In genomic region chr1:161085165-161085564, GRCh38 we compare ENCODE assay signal across 22 cellular contexts. TPM values are rescaled to one million over a fixed set of nuclear protein-coding genes. Genes with fewer than 3 reads are reported as not detected.
DNase-seq lines count a peak whose midpoint lies in the region; ATAC-seq and TF ChIP-seq lines count a peak whose summit lies in the region.
"Had no signal": no experiment of that assay in that cellular context is flagged by ENCODE, and none has a peak within 500 bp of the region (broad histone marks: within the 10 kb centered on the region; RNA-seq: fewer than 3 reads in every experiment).

No MANE protein-coding gene starts in this region.

- H3K36me3 ChIP-seq in SJSA1 (no peaks in the 10 kb centered on the region), esophagus squamous epithelium (peaks cover 0 to 3% (median 0%) of the 10 kb centered on the region in 3 donors)
- H3K36me3 ChIP-seq: heart right ventricle had no signal

- no peaks in the 10 kb centered on the region for H3K27me3 Mint-ChIP-seq in T-helper 2 cell treated with Interferon-gamma antibody and Interleukin-4, amounts not matched to agents 5 μg/mL and 100 μg/mL, for 36 hours (ENCODE audit: low read depth)
- H3K27me3 Mint-ChIP-seq: stimulated activated naive CD8-positive, alpha-beta T cell treated with anti-CD3 and anti-CD28 coated beads, Interleukin-15, Interleukin-2, amounts not matched to agents 100 ng/mL and 50 ng/mL, for 24 hours had no signal

- no peaks in the 10 kb centered on the region for H3K9me3 ChIP-seq in SJSA1 (replicated peaks)
- no peaks in the 10 kb centered on the region for H3K9me3 ChIP-seq in esophagus squamous epithelium
- H3K9me3 ChIP-seq: heart right ventricle, psoas muscle had no signal

- H3K4me3 ChIP-seq in SJSA1 (no peak overlapping the region), esophagus squamous epithelium (peak overlapping the region; percentile 50 to 65 (median 64)), retinal pigment epithelial cell (ENCODE audit: low read length) (no peak overlapping the region)
- H3K4me3 ChIP-seq: heart right ventricle, psoas muscle had no signal

- peaks cover 3% of the 10 kb centered on the region for H3K4me1 Mint-ChIP-seq in T-helper 2 cell treated with Interferon-gamma antibody and Interleukin-4, amounts not matched to agents 5 μg/mL and 100 μg/mL, for 36 hours (ENCODE audit: low read depth)
- H3K4me1 Mint-ChIP-seq: naive B cell had no signal

- H3K36me3 Mint-ChIP-seq in T-helper 2 cell treated with Interferon-gamma antibody and Interleukin-4, amounts not matched to agents 5 μg/mL and 100 μg/mL, for 36 hours (ENCODE audit: low read depth), result no peaks in the 10 kb centered on the region
- H3K36me3 Mint-ChIP-seq: naive B cell had no signal

- intact Hi-C loops in esophagus squamous epithelium (cut with DNase I), result no loop called here

- H3K27me3 ChIP-seq in SJSA1 (replicated peaks) (no peaks in the 10 kb centered on the region), esophagus squamous epithelium (no peaks in the 10 kb centered on the region)

- no peak for ATAC-seq in GM18868 (IDR thresholded peaks at IDR 0.05; ENCODE audit: unreplicated experiment)
- ATAC-seq: activated CD8-positive, alpha-beta T cell treated with anti-CD3 and anti-CD28 coated beads, Interleukin-2, amount 10 ng/mL, durations not matched to agents 7 days and 5 days; heart right ventricle; left cardiac atrium; psoas muscle had no signal

- H3K27ac Mint-ChIP-seq in T-helper 2 cell treated with Interferon-gamma antibody and Interleukin-4, amounts not matched to agents 5 μg/mL and 100 μg/mL, for 36 hours, result no peak overlapping the region
- H3K27ac Mint-ChIP-seq: activated CD8-positive, alpha-beta T cell treated with anti-CD3 and anti-CD28 coated beads, Interleukin-2, amount 10 ng/mL, durations not matched to agents 7 days and 5 days; activated T-helper 1 cell treated with anti-CD3 and anti-CD28 coated beads, Interleukin-12 subunit alpha, Interleukin-12 subunit beta, Interleukin-2, Interleukin-4 antibody, amounts not matched to agents 30 ng/mL and 10 ng/mL and 1 ng/mL, durations not matched to agents 14 hours and 24 hours and 36 hours had no signal

- WGBS in esophagus squamous epithelium, 2 donors, result 57% methylated on average over 1 of the region's 2 CpGs; no CpG with 5 or more reads in 1 of the 2 donors

- no peak for TF ChIP-seq POLR2A in esophagus squamous epithelium (IDR thresholded peaks at IDR 0.05)

- no peak for TF ChIP-seq CTCF in esophagus squamous epithelium (IDR thresholded peaks at IDR 0.05)
- TF ChIP-seq CTCF in retinal pigment epithelial cell (conservative IDR thresholded peaks at IDR 0.05; ENCODE audit: low read depth, low read length), result no peak

- H3K4me1 ChIP-seq in SJSA1 (replicated peaks) (peaks cover 36% of the 10 kb centered on the region), esophagus squamous epithelium (peaks cover 33 to 86% (median 34%) of the 10 kb centered on the region in 3 donors)
- H3K4me1 ChIP-seq: psoas muscle had no signal

- no peak overlapping the region for H3K27ac ChIP-seq in SJSA1
- peak overlapping the region; percentile 89 to 97 (median 94) for H3K27ac ChIP-seq in esophagus squamous epithelium
- H3K27ac ChIP-seq: heart right ventricle, psoas muscle had no signal

- no peak overlapping the region for H3K4me3 Mint-ChIP-seq in T-helper 2 cell treated with Interferon-gamma antibody and Interleukin-4, amounts not matched to agents 5 μg/mL and 100 μg/mL, for 36 hours
- H3K4me3 Mint-ChIP-seq: activated CD8-positive, alpha-beta T cell treated with anti-CD3 and anti-CD28 coated beads, Interleukin-2, amount 10 ng/mL, durations not matched to agents 7 days and 5 days; activated T-helper 1 cell treated with anti-CD3 and anti-CD28 coated beads, Interleukin-12 subunit alpha, Interleukin-12 subunit beta, Interleukin-2, Interleukin-4 antibody, amounts not matched to agents 30 ng/mL and 10 ng/mL and 1 ng/mL, durations not matched to agents 14 hours and 24 hours and 36 hours; stimulated activated naive CD8-positive, alpha-beta T cell treated with anti-CD3 and anti-CD28 coated beads, Interleukin-15, Interleukin-2, amounts not matched to agents 100 ng/mL and 50 ng/mL, for 24 hours had no signal

- DNase-seq in GM03348 (ENCODE audit: low spot score) (peak; percentile 44), SJSA1 (ENCODE audit: low read depth in 1 of 2, low spot score in 2 of 2) (peak; percentile 42 to 67), esophagus squamous epithelium (lab: John Stamatoyannopoulos, UW) (no peak), retinal pigment epithelial cell (ENCODE audit: low read depth) (peak; percentile 43), NCI-H2029 (lab: John Stamatoyannopoulos, UW) (no peak), hepatic stellate cell (ENCODE audit: low spot score) (no peak)
- DNase-seq in T-helper 2 cell treated with Interferon-gamma antibody and Interleukin-4, amounts not matched to agents 5 μg/mL and 100 μg/mL, for 36 hours (ENCODE audit: low spot score), result no peak
- DNase-seq: activated CD8-positive, alpha-beta T cell treated with anti-CD3 and anti-CD28 coated beads, Interleukin-2, amount 10 ng/mL, durations not matched to agents 7 days and 5 days; amygdala; cortex of kidney; erythroblast; heart right ventricle; left cardiac atrium; naive B cell; NCI-H1694; NCI-H510A treated with DMSO at 0.1 percent for 48 hours; OCI-M1; psoas muscle; stimulated activated CD4-positive, alpha-beta T cell treated with anti-CD3 and anti-CD28 coated beads, Interleukin-15, amount 100 ng/mL, for 24 hours had no signal

- H3K9me3 Mint-ChIP-seq in T-helper 2 cell treated with Interferon-gamma antibody and Interleukin-4, amounts not matched to agents 5 μg/mL and 100 μg/mL, for 36 hours, result no peaks in the 10 kb centered on the region
- H3K9me3 Mint-ChIP-seq: activated T-helper 1 cell treated with anti-CD3 and anti-CD28 coated beads, Interleukin-12 subunit alpha, Interleukin-12 subunit beta, Interleukin-2, Interleukin-4 antibody, amounts not matched to agents 30 ng/mL and 10 ng/mL and 1 ng/mL, durations not matched to agents 14 hours and 24 hours and 36 hours; naive B cell; stimulated activated naive CD8-positive, alpha-beta T cell treated with anti-CD3 and anti-CD28 coated beads, Interleukin-15, Interleukin-2, amounts not matched to agents 100 ng/mL and 50 ng/mL, for 24 hours had no signal

RNA-seq across cellular contexts. Expression of gene NECTIN4, which starts 4.2 kb away (rescaled TPM):
- total RNA-seq in SJSA1 (2014; rRNA removed; shearing (Covaris generic)), result 0.21 TPM in 1 of 2 replicates, not detected in the other
- 100 to 1,000 TPM in 2 of 4 donors, 10 to 100 TPM in 2; 52.7 to 161 (median 96.2) TPM for total RNA-seq in esophagus squamous epithelium
- total RNA-seq: activated CD8-positive, alpha-beta T cell treated with anti-CD3 and anti-CD28 coated beads, Interleukin-2, amount 10 ng/mL, durations not matched to agents 7 days and 5 days; activated T-helper 1 cell treated with anti-CD3 and anti-CD28 coated beads, Interleukin-12 subunit alpha, Interleukin-12 subunit beta, Interleukin-2, Interleukin-4 antibody, amounts not matched to agents 30 ng/mL and 10 ng/mL and 1 ng/mL, durations not matched to agents 14 hours and 24 hours and 36 hours; psoas muscle had no signal

RNA-seq across cellular contexts. Expression of gene KLHDC9, which starts 13.0 kb away (rescaled TPM):
- total RNA-seq in SJSA1 (2014; rRNA removed; shearing (Covaris generic)), result not detected in 2 replicates
- total RNA-seq in esophagus squamous epithelium, result 1 to 10 TPM in 3 of 4 donors, under 1 TPM in 1; 0.31 to 2.7 (median 1.7) TPM
- total RNA-seq: activated T-helper 1 cell treated with anti-CD3 and anti-CD28 coated beads, Interleukin-12 subunit alpha, Interleukin-12 subunit beta, Interleukin-2, Interleukin-4 antibody, amounts not matched to agents 30 ng/mL and 10 ng/mL and 1 ng/mL, durations not matched to agents 14 hours and 24 hours and 36 hours had no signal

RNA-seq across cellular contexts. Expression of gene ARHGAP30, which starts 15.5 kb away (rescaled TPM):
- not detected in 2 replicates for total RNA-seq in SJSA1 (2014; rRNA removed; shearing (Covaris generic))
- total RNA-seq in esophagus squamous epithelium, result 10 to 100 TPM in 2 of 4 donors, 1 to 10 TPM in 2; 2.9 to 13.5 (median 7.4) TPM

RNA-seq across cellular contexts. Expression of gene PFDN2, which starts 32.7 kb away (rescaled TPM):
- total RNA-seq in SJSA1 (2014; rRNA removed; shearing (Covaris generic)), result 116 and 194 TPM in 2 replicates
- 10 to 100 TPM; 27.0 to 59.2 (median 45.3) TPM for total RNA-seq in esophagus squamous epithelium

RNA-seq across cellular contexts. Expression of gene NIT1, which starts 32.7 kb away (rescaled TPM):
- total RNA-seq in SJSA1 (2014; rRNA removed; shearing (Covaris generic)), result 16.9 and 19.6 TPM in 2 replicates
- total RNA-seq in esophagus squamous epithelium, result 10 to 100 TPM; 16.9 to 28.6 (median 22.1) TPM

Comparison
In these comparisons a context has a peak if more than half of its experiments do, and no peak if none do; other contexts are left out.
1. DNase-seq: peak in GM03348 (single experiment), SJSA1 (2 of 2) and retinal pigment epithelial cell (single experiment); none in esophagus squamous epithelium (single experiment), NCI-H2029 (single experiment), hepatic stellate cell (single experiment) and T-helper 2 cell treated with Interferon-gamma antibody and Interleukin-4, amounts not matched to agents 5 μg/mL and 100 μg/mL, for 36 hours (single experiment).
2. H3K4me3 ChIP-seq: peak in esophagus squamous epithelium (4 of 4); none in SJSA1 (single experiment) and retinal pigment epithelial cell (single experiment).
3. RNA of gene NECTIN4, which starts 4.2 kb away (total RNA-seq): 52.7 to 161 TPM in esophagus squamous epithelium; 0.21 TPM in SJSA1; every median in the first group is over 10 times any median in the second.